ENCODE assay signal across 8 cellular contexts in the genomic region with DNA sequence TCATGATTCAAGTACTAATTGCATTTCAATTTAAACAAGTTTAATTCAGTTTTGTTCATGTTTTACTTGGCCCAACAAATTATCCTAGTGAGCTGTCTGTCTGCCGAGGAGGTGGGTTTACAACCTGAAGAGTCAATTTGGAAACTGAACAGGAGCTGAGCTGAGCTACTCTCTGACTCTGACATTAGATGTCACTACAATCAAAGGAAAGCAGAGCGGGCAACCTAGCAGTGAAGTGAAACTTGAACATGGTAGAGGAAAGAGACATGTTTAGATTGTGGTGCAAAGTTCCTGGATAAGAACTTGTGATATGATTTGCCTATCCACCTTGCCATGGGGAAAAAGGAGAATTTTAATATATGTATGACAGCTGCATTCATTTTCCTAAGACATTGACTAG. TPM values are rescaled to one million over a fixed set of nuclear protein-coding genes. Genes with fewer than 3 reads are reported as not detected.
A peak's percentile ranks its signal among the peaks of the same experiment; 100 is the strongest.
DNase-seq lines count a peak whose midpoint lies in the region; ATAC-seq and TF ChIP-seq lines count a peak whose summit lies in the region.

No MANE protein-coding gene starts in this region.

- TF ChIP-seq CTCF in lower lobe of right lung (IDR thresholded peaks at IDR 0.05): peak; percentile 64

- no peak overlapping the region for H3K27ac ChIP-seq in lower lobe of right lung

- intact Hi-C loops in lower lobe of right lung (cut with DNase I): no loop called here

- H3K27ac Mint-ChIP-seq in activated naive CD8-positive, alpha-beta T cell treated with anti-CD3 and anti-CD28 coated beads, Interleukin-2, amount 50 U/mL, for 24 hours: no peak overlapping the region
- no peak overlapping the region for H3K27ac Mint-ChIP-seq in activated naive CD8-positive, alpha-beta T cell treated with anti-CD3 and anti-CD28 coated beads for 36 hours

- H3K27me3 ChIP-seq in lower lobe of right lung (ENCODE audit: low read depth): no peaks in the 10 kb centered on the region

- peaks cover 3% of the 10 kb centered on the region for H3K4me1 ChIP-seq in lower lobe of right lung

- no peaks in the 10 kb centered on the region for H3K36me3 ChIP-seq in lower lobe of right lung

- no peaks in the 10 kb centered on the region for H3K9me3 Mint-ChIP-seq in activated naive CD8-positive, alpha-beta T cell treated with anti-CD3 and anti-CD28 coated beads, Interleukin-2, amount 50 U/mL, for 24 hours
- H3K9me3 Mint-ChIP-seq in activated naive CD8-positive, alpha-beta T cell treated with anti-CD3 and anti-CD28 coated beads for 36 hours: no peaks in the 10 kb centered on the region

- H3K27me3 Mint-ChIP-seq in activated naive CD8-positive, alpha-beta T cell treated with anti-CD3 and anti-CD28 coated beads, Interleukin-2, amount 50 U/mL, for 24 hours: no peaks in the 10 kb centered on the region
- H3K27me3 Mint-ChIP-seq in activated naive CD8-positive, alpha-beta T cell treated with anti-CD3 and anti-CD28 coated beads for 36 hours: no peaks in the 10 kb centered on the region

- ATAC-seq in activated naive CD8-positive, alpha-beta T cell treated with anti-CD3 and anti-CD28 coated beads, Interleukin-2, amount 50 U/mL, for 24 hours: peak; percentile 71
- ATAC-seq in HG02763 (IDR thresholded peaks at IDR 0.05; ENCODE audit: unreplicated experiment) (peak; percentile 48), lower lobe of right lung (peak; percentile 84 to 97), GM18520 (IDR thresholded peaks at IDR 0.05; ENCODE audit: unreplicated experiment) (no peak)

- DNase-seq in activated naive CD8-positive, alpha-beta T cell treated with anti-CD3 and anti-CD28 coated beads, Interleukin-2, amount 50 U/mL, for 24 hours: peak; percentile 7
- DNase-seq in activated naive CD8-positive, alpha-beta T cell treated with anti-CD3 and anti-CD28 coated beads for 36 hours: no peak
- peak; percentile 42 for DNase-seq in NCI-H345 treated with DMSO at 0.1 percent for 48 hours (lab: John Stamatoyannopoulos, UW; ENCODE audit: unreplicated experiment)
- DNase-seq in central memory CD4-positive, alpha-beta T cell: peak; percentile 10
- DNase-seq in lower lobe of right lung: no peak
- DNase-seq in GM19238 (ENCODE audit: insufficient read length, low spot score): no peak

- no peak overlapping the region for H3K4me3 Mint-ChIP-seq in activated naive CD8-positive, alpha-beta T cell treated with anti-CD3 and anti-CD28 coated beads, Interleukin-2, amount 50 U/mL, for 24 hours
- H3K4me3 Mint-ChIP-seq in activated naive CD8-positive, alpha-beta T cell treated with anti-CD3 and anti-CD28 coated beads for 36 hours: no peak overlapping the region

- no peaks in the 10 kb centered on the region for H3K36me3 Mint-ChIP-seq in activated naive CD8-positive, alpha-beta T cell treated with anti-CD3 and anti-CD28 coated beads, Interleukin-2, amount 50 U/mL, for 24 hours (ENCODE audit: low read depth)
- no peaks in the 10 kb centered on the region for H3K36me3 Mint-ChIP-seq in activated naive CD8-positive, alpha-beta T cell treated with anti-CD3 and anti-CD28 coated beads for 36 hours

- no peaks in the 10 kb centered on the region for H3K4me1 Mint-ChIP-seq in activated naive CD8-positive, alpha-beta T cell treated with anti-CD3 and anti-CD28 coated beads, Interleukin-2, amount 50 U/mL, for 24 hours
- H3K4me1 Mint-ChIP-seq in activated naive CD8-positive, alpha-beta T cell treated with anti-CD3 and anti-CD28 coated beads for 36 hours: peaks cover 8% of the 10 kb centered on the region

- no peaks in the 10 kb centered on the region for H3K9me3 ChIP-seq in lower lobe of right lung

- no peak overlapping the region for H3K4me3 ChIP-seq in lower lobe of right lung

RNA-seq across cellular contexts. Expression of a gene that starts 9.6 kb away (rescaled TPM):
- total RNA-seq in activated naive CD8-positive, alpha-beta T cell treated with anti-CD3 and anti-CD28 coated beads for 36 hours: not detected
- total RNA-seq in lower lobe of right lung: 105 TPM

Comparison
In these comparisons a context has a peak if more than half of its experiments do, and no peak if none do; other contexts are left out.
1. DNase-seq: peak in activated naive CD8-positive, alpha-beta T cell treated with anti-CD3 and anti-CD28 coated beads, Interleukin-2, amount 50 U/mL, for 24 hours (single experiment), NCI-H345 treated with DMSO at 0.1 percent for 48 hours (single experiment) and central memory CD4-positive, alpha-beta T cell (single experiment); none in activated naive CD8-positive, alpha-beta T cell treated with anti-CD3 and anti-CD28 coated beads for 36 hours (single experiment), lower lobe of right lung (single experiment) and GM19238 (single experiment).
2. RNA of a gene that starts 9.6 kb away (total RNA-seq): 105 TPM in lower lobe of right lung (single experiment); not detected in activated naive CD8-positive, alpha-beta T cell treated with anti-CD3 and anti-CD28 coated beads for 36 hours; every median in the first group is over 100 times any median in the second.